ENCODE assay signal across 8 cellular contexts in genomic region chr6:44222486-44222986, GRCh38. TPM values are rescaled to one million over a fixed set of nuclear protein-coding genes. Genes with fewer than 3 reads are reported as not detected.
DNase-seq lines count a peak whose midpoint lies in the region; ATAC-seq lines count a peak whose summit lies in the region.

No MANE protein-coding gene starts in this region.

- no peaks in the 10 kb centered on the region for H3K9me3 Mint-ChIP-seq in naive thymus-derived CD8-positive, alpha-beta T cell

- intact Hi-C loops in left colon (cut with DNase I, micrococcal nuclease), result no loop called here

- H3K27ac ChIP-seq in KOPT-K1 (ENCODE audit: low read depth, low read length, poor library complexity, severe bottlenecking) (peak overlapping the region; percentile 85), cingulate gyrus (ENCODE audit: low read depth, low read length) (peak overlapping the region; percentile 47)

- no peaks in the 10 kb centered on the region for H3K9me3 ChIP-seq in KOPT-K1 (ENCODE audit: insufficient read depth, low read length, poor library complexity, severe bottlenecking)

- no peak for ATAC-seq in naive thymus-derived CD8-positive, alpha-beta T cell
- ATAC-seq in GM21447 (IDR thresholded peaks at IDR 0.05; ENCODE audit: unreplicated experiment), result no peak
- no peak for ATAC-seq in GM21515 (IDR thresholded peaks at IDR 0.05; ENCODE audit: unreplicated experiment)
- ATAC-seq in GM21619 (IDR thresholded peaks at IDR 0.05; ENCODE audit: unreplicated experiment), result no peak
- no peak for ATAC-seq in left colon

- peak overlapping the region in 4 of 10 donors; percentile 51 to 85 (median 66) for H3K27ac Mint-ChIP-seq in naive thymus-derived CD8-positive, alpha-beta T cell

- POLR2A ChIA-PET in naive thymus-derived CD8-positive, alpha-beta T cell (lab: Charles Lee), result interaction anchor here (1.5 to 5.4 kb wide), 2 partner anchors 24 to 46 kb away, joined by 3 to 47 read pairs; partner anchors contain the start of gene HSP90AB1

- H3K36me3 Mint-ChIP-seq in naive thymus-derived CD8-positive, alpha-beta T cell, result no peaks in the 10 kb centered on the region

- peaks cover 14 to 40% (median 36%) of the 10 kb centered on the region in 4 donors for H3K4me1 Mint-ChIP-seq in naive thymus-derived CD8-positive, alpha-beta T cell

- DNase-seq in AG08396 (ENCODE audit: low spot score) (peak; percentile 16), left colon (no peak)
- DNase-seq in naive thymus-derived CD8-positive, alpha-beta T cell, result no peak

- peaks cover 0 to 2% (median 0%) of the 10 kb centered on the region in 5 donors for H3K27me3 Mint-ChIP-seq in naive thymus-derived CD8-positive, alpha-beta T cell

- peaks cover 10% of the 10 kb centered on the region for H3K36me3 ChIP-seq in KOPT-K1 (ENCODE audit: insufficient read depth, low read length)

- peak overlapping the region; percentile 78 to 93 (median 85) for H3K4me3 Mint-ChIP-seq in naive thymus-derived CD8-positive, alpha-beta T cell

RNA-seq across cellular contexts. Expression of gene SLC29A1, which starts 0.9 kb away (rescaled TPM):
- total RNA-seq in naive thymus-derived CD8-positive, alpha-beta T cell, result 1 to 10 TPM; 1.3 to 2.3 TPM
- polyA plus RNA-seq in naive thymus-derived CD8-positive, alpha-beta T cell, result 1 to 10 TPM; 2.0 to 2.6 (median 2.5) TPM
- 10 to 100 TPM; 13.0 to 22.8 TPM for total RNA-seq in left colon

RNA-seq across cellular contexts. Expression of gene MYMX, which starts 5.8 kb away (rescaled TPM):
- total RNA-seq in naive thymus-derived CD8-positive, alpha-beta T cell, result not detected
- polyA plus RNA-seq in naive thymus-derived CD8-positive, alpha-beta T cell, result not detected
- total RNA-seq in left colon, result not detected

RNA-seq across cellular contexts. Expression of gene HSP90AB1, which starts 24.4 kb away (rescaled TPM):
- 100 to 1,000 TPM; 480 to 502 TPM for total RNA-seq in naive thymus-derived CD8-positive, alpha-beta T cell
- 100 to 1,000 TPM; 420 to 607 (median 518) TPM for polyA plus RNA-seq in naive thymus-derived CD8-positive, alpha-beta T cell
- total RNA-seq in left colon, result 100 to 1,000 TPM; 278 to 329 TPM

RNA-seq across cellular contexts. Expression of gene SLC35B2, which starts 34.8 kb away (rescaled TPM):
- 10 to 100 TPM; 18.0 to 18.3 TPM for total RNA-seq in naive thymus-derived CD8-positive, alpha-beta T cell
- polyA plus RNA-seq in naive thymus-derived CD8-positive, alpha-beta T cell, result 10 to 100 TPM; 31.9 to 40.1 (median 39.0) TPM
- 10 to 100 TPM; 34.9 to 43.5 TPM for total RNA-seq in left colon

RNA-seq across cellular contexts. Expression of gene NFKBIE, which starts 42.8 kb away (rescaled TPM):
- total RNA-seq in naive thymus-derived CD8-positive, alpha-beta T cell, result 10 to 100 TPM; 11.4 to 14.4 TPM
- 1 to 10 TPM; 2.7 to 4.1 (median 3.6) TPM for polyA plus RNA-seq in naive thymus-derived CD8-positive, alpha-beta T cell
- 10 to 100 TPM in 1 of 2 donors, 1 to 10 TPM in 1; 9.6 to 15.3 TPM for total RNA-seq in left colon

Comparison
In these comparisons a context has a peak if more than half of its experiments do, and no peak if none do; other contexts are left out.
1. RNA of gene SLC29A1, which starts 0.9 kb away (total RNA-seq): 13.0 to 22.8 TPM in left colon; 1.3 to 2.3 TPM in naive thymus-derived CD8-positive, alpha-beta T cell; every median in the first group is over 4 times any median in the second.